Comparison of ENCODE assay signal across 1 cellular context in the genomic region with DNA sequence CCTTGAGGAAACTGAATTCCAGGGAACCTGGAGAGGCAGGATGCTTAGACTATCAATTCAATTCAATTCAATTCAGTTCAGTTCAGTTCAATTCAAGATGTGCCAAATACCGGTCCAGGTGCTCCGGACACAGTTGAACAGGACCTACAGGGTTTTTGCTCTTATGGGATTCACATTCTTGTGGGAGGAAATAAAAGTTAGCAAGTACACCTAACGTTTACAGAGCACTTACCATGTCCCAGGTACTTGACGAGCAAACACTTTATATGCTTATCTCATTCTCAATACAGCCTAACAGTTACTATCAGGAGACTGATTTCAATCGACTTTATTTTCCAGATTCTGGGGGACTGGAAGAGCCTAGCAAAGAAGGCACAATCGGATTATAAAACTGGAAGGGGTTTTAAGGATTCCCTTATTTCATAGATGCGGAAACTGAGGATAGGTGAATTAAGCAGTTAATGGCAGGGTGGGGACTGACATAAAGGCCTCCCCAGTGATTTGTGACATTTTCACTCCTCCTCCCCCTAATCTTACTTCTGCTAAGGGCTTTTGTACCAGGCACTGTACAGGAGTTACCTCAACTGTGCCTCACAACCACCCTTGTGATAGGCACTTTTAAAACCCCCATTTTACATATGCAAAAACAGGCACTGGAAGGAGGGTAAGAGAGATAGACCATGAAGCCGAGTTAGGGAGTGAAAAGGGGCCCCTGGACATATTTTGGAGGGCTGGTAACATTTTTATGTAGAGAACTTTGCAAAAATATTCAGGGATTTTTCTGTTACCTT.
TF ChIP-seq lines count a peak whose summit lies in the region.

No MANE protein-coding gene starts in this region.

TF ChIP-seq in liver, 16 proteins besides CTCF, POLR2A, EP300 and RAD21:
- TF ChIP-seq ZBTB33 (IDR thresholded peaks at IDR 0.05) (no peak), NR2F2 (IDR thresholded peaks at IDR 0.05) (no peak), RXRA (IDR thresholded peaks at IDR 0.05) (no peak), YY1 (IDR thresholded peaks at IDR 0.05) (no peak), EGR1 (IDR thresholded peaks at IDR 0.05; ENCODE audit: low read depth in 2 of 2) (no peak), FOXA1 (IDR thresholded peaks at IDR 0.05) (no peak), HNF4G (IDR thresholded peaks at IDR 0.05) (no peak), JUND (IDR thresholded peaks at IDR 0.05) (no peak), REST (IDR thresholded peaks at IDR 0.05) (no peak), SP1 (IDR thresholded peaks at IDR 0.05) (no peak), FOXA2 (IDR thresholded peaks at IDR 0.05) (no peak), GABPA (IDR thresholded peaks at IDR 0.05 in 1 of 2, conservative IDR thresholded peaks at IDR 0.05 in 1 of 2) (no peak), ATF3 (IDR thresholded peaks at IDR 0.05) (no peak), MAX (IDR thresholded peaks at IDR 0.05) (no peak), TAF1 (conservative IDR thresholded peaks at IDR 0.05) (no peak), HNF4A (conservative IDR thresholded peaks at IDR 0.05) (no peak)
